In genomic region chr14:63713765-63714164, GRCh38 we compare ENCODE assay signal across 16 cellular contexts. TPM values are rescaled to one million over a fixed set of nuclear protein-coding genes. Genes with fewer than 3 reads are reported as not detected.
DNase-seq lines count a peak whose midpoint lies in the region; ATAC-seq and FAIRE-seq lines count a peak whose summit lies in the region.
"Had no signal": no experiment of that assay in that cellular context is flagged by ENCODE, and none has a peak within 500 bp of the region (broad histone marks: within the 10 kb centered on the region; RNA-seq: fewer than 3 reads in every experiment).

No MANE protein-coding gene starts in this region.

- no peak overlapping the region for H2BK15ac ChIP-seq in mesendoderm (replicated peaks; ENCODE audit: low read depth)

- no peak overlapping the region for H2BK5ac ChIP-seq in mesendoderm (ENCODE audit: low read length)

- H3K18ac ChIP-seq in mesendoderm (ENCODE audit: low read length): no peak overlapping the region

- H2BK120ac ChIP-seq in mesendoderm (ENCODE audit: low read depth, low read length): no peak overlapping the region

- no peak overlapping the region for H4K8ac ChIP-seq in mesendoderm (ENCODE audit: low read depth, low read length)

- DNase-seq in AG20443 (ENCODE audit: low spot score) (peak; percentile 70), HS-5 (ENCODE audit: low read depth) (peak; percentile 55), astrocyte of the hippocampus (ENCODE audit: low read depth, low spot score) (peak; percentile 31), iris pigment epithelial cell (ENCODE audit: low read depth) (peak; percentile 69), mesendoderm (no peak), iPS-NIHi11 (ENCODE audit: low spot score) (no peak), small intestine (no peak)
- DNase-seq: activated CD4-positive, alpha-beta T cell treated with anti-CD3 and anti-CD28 coated beads, Interleukin-2, amount 50 U/mL, for 4 hours; activated naive CD4-positive, alpha-beta T cell treated with Interleukin-2 at 50 U/mL for 16 hours; CD8-positive, alpha-beta memory T cell; NCI-H2107; pancreas; stimulated activated CD4-positive, alpha-beta T cell treated with anti-CD3 and anti-CD28 coated beads, Interleukin-2, amount 100 ng/mL, for 24 hours; stimulated activated naive CD4-positive, alpha-beta T cell had no signal

- H3K9me3 ChIP-seq in small intestine (ENCODE audit: control insufficient read depth, low read depth): no peaks in the 10 kb centered on the region
- H3K9me3 ChIP-seq: pancreas had no signal

- H3K4me2 ChIP-seq in mesendoderm (ENCODE audit: low read length): no peak overlapping the region
- H3K4me2 ChIP-seq: GM23338 had no signal

- no peak overlapping the region for H4K5ac ChIP-seq in mesendoderm (ENCODE audit: low read length)

- no peak for ATAC-seq in HG02571 (IDR thresholded peaks at IDR 0.05; ENCODE audit: unreplicated experiment)
- ATAC-seq: GM23338 had no signal

- H3K27ac ChIP-seq in mesendoderm (ENCODE audit: low read depth, low read length): no peak overlapping the region
- H3K27ac ChIP-seq in small intestine (ENCODE audit: low read depth in 1 of 2, low read length in 1 of 2): no peak overlapping the region
- H3K27ac ChIP-seq: pancreas had no signal

- no peak overlapping the region for H3K23ac ChIP-seq in mesendoderm (ENCODE audit: low read length)

- no peak overlapping the region for H3K4ac ChIP-seq in mesendoderm (ENCODE audit: low read depth, low read length)

- FAIRE-seq in small intestine (lab: Jason Lieb, UNC): no peak
- FAIRE-seq: pancreas had no signal

- no peaks in the 10 kb centered on the region for H3K79me2 ChIP-seq in mesendoderm (ENCODE audit: control insufficient read depth, insufficient read depth, low read length)

- H3K27me3 ChIP-seq in mesendoderm (ENCODE audit: insufficient read depth, low read length, poor library complexity) (no peaks in the 10 kb centered on the region), small intestine (ENCODE audit: control insufficient read depth in 2 of 2, insufficient read depth in 2 of 2, low read length in 2 of 2) (no peaks in the 10 kb centered on the region)
- H3K27me3 ChIP-seq: pancreas had no signal

- no peak overlapping the region for H3K9ac ChIP-seq in mesendoderm (ENCODE audit: low read length)

- H3K79me1 ChIP-seq in mesendoderm (ENCODE audit: low read length): no peaks in the 10 kb centered on the region

- no peak overlapping the region for H3K4me3 ChIP-seq in mesendoderm (ENCODE audit: low read length)
- H3K4me3 ChIP-seq in small intestine (ENCODE audit: low read depth in 1 of 2, low read length in 2 of 2): no peak overlapping the region
- H3K4me3 ChIP-seq: GM23338, pancreas had no signal

- H2AK5ac ChIP-seq in mesendoderm (ENCODE audit: low read length): no peak overlapping the region

- H3K56ac ChIP-seq in mesendoderm (ENCODE audit: low read length): no peak overlapping the region

- H3K36me3 ChIP-seq in mesendoderm (ENCODE audit: control insufficient read depth, insufficient read depth, low read length) (no peaks in the 10 kb centered on the region), small intestine (ENCODE audit: control insufficient read depth in 2 of 2, insufficient read depth in 2 of 2, low read length in 2 of 2) (no peaks in the 10 kb centered on the region)
- H3K36me3 ChIP-seq: pancreas had no signal

- H3K4me1 ChIP-seq in mesendoderm (ENCODE audit: control insufficient read depth, low read depth, low read length) (no peaks in the 10 kb centered on the region), small intestine (ENCODE audit: control insufficient read depth in 2 of 2, insufficient read depth in 1 of 2, low read depth in 1 of 2, low read length in 1 of 2) (no peaks in the 10 kb centered on the region)
- H3K4me1 ChIP-seq: pancreas had no signal

RNA-seq across cellular contexts. Expression of gene SGPP1, which starts 14.1 kb away (rescaled TPM):
- 5.6 TPM for polyA plus RNA-seq in mesendoderm (2013, experiment 1 of 2)
- 6.3 TPM for polyA plus RNA-seq in mesendoderm (2013, experiment 2 of 2)
- 1 to 10 TPM; 3.2 to 7.8 (median 4.7) TPM for polyA plus RNA-seq in small intestine

Comparison
In these comparisons a context has a peak if more than half of its experiments do, and no peak if none do; other contexts are left out.
1. DNase-seq: peak in AG20443 (single experiment), HS-5 (single experiment), astrocyte of the hippocampus (single experiment) and iris pigment epithelial cell (single experiment); none in mesendoderm (single experiment), iPS-NIHi11 (single experiment) and small intestine (single experiment).